Comparison of ENCODE assay signal across 33 cellular contexts in genomic region chr2:100615886-100616285, GRCh38.
"Had no signal": no experiment of that assay in that cellular context is flagged by ENCODE, and none has a peak within 500 bp of the region (broad histone marks: within the 10 kb centered on the region; RNA-seq: fewer than 3 reads in every experiment).

No MANE protein-coding gene starts in this region.

- H3K36me3 ChIP-seq: brain microvascular endothelial cell, esophagus squamous epithelium, gastrocnemius medialis, lower lobe of right lung, thoracic aorta had no signal

- H3K27ac Mint-ChIP-seq: activated CD4-positive, alpha-beta memory T cell treated with anti-CD3 and anti-CD28 coated beads for 36 hours; activated CD4-positive, alpha-beta T cell treated with anti-CD3 and anti-CD28 coated beads, Interleukin-2, amount 10 ng/mL, durations not matched to agents 24 days and 14 days; activated naive CD4-positive, alpha-beta T cell treated with anti-CD3 and anti-CD28 coated beads, Interleukin-2, amount 10 ng/mL, durations not matched to agents 7 days and 5 days; activated T-helper 1 cell treated with anti-CD3 and anti-CD28 coated beads, Interleukin-12 subunit alpha, Interleukin-12 subunit beta, Interleukin-2, Interleukin-4 antibody, amounts not matched to agents 30 ng/mL and 10 ng/mL and 1 ng/mL, durations not matched to agents 14 hours and 24 hours and 36 hours; endodermal cell; nephron; stimulated activated effector memory CD8-positive, alpha-beta T cell treated with anti-CD3 and anti-CD28 coated beads, Interleukin-12 subunit alpha, Interleukin-12 subunit beta, amount 100 ng/mL, for 72 hours; stimulated activated naive CD8-positive, alpha-beta T cell treated with anti-CD3 and anti-CD28 coated beads, Interleukin-15, Interleukin-2, amounts not matched to agents 100 ng/mL and 50 ng/mL, for 24 hours; T-helper 1 cell treated with Interleukin-12 subunit alpha and Interleukin-12 subunit beta and Interleukin-4 antibody, amounts not matched to agents 30 μg/mL and 1 μg/mL, for 36 hours had no signal

- H3K27ac ChIP-seq: brain microvascular endothelial cell, esophagus squamous epithelium, gastrocnemius medialis, lower lobe of right lung, skin epidermis, thoracic aorta had no signal

- FAIRE-seq: astrocyte, kidney, TTC549 had no signal

- H3K9ac ChIP-seq: SK-N-SH had no signal

- ATAC-seq: gastrocnemius medialis, lower lobe of right lung, mucosa of descending colon, sciatic nerve had no signal

- H3K4me1 Mint-ChIP-seq: activated CD4-positive, alpha-beta T cell treated with anti-CD3 and anti-CD28 coated beads, Interleukin-2, amount 10 ng/mL, durations not matched to agents 24 days and 14 days; endodermal cell had no signal

- H3K4me2 ChIP-seq: SK-N-SH had no signal

- H3K9me3 Mint-ChIP-seq: activated CD4-positive, alpha-beta memory T cell treated with anti-CD3 and anti-CD28 coated beads for 36 hours; activated CD4-positive, alpha-beta T cell treated with anti-CD3 and anti-CD28 coated beads, Interleukin-2, amount 10 ng/mL, durations not matched to agents 24 days and 14 days; activated naive CD4-positive, alpha-beta T cell treated with anti-CD3 and anti-CD28 coated beads, Interleukin-2, amount 10 ng/mL, durations not matched to agents 7 days and 5 days; activated T-helper 1 cell treated with anti-CD3 and anti-CD28 coated beads, Interleukin-12 subunit alpha, Interleukin-12 subunit beta, Interleukin-2, Interleukin-4 antibody, amounts not matched to agents 30 ng/mL and 10 ng/mL and 1 ng/mL, durations not matched to agents 14 hours and 24 hours and 36 hours; stimulated activated effector memory CD8-positive, alpha-beta T cell treated with anti-CD3 and anti-CD28 coated beads, Interleukin-12 subunit alpha, Interleukin-12 subunit beta, amount 100 ng/mL, for 72 hours; stimulated activated naive CD8-positive, alpha-beta T cell treated with anti-CD3 and anti-CD28 coated beads, Interleukin-15, Interleukin-2, amounts not matched to agents 100 ng/mL and 50 ng/mL, for 24 hours; T-helper 1 cell treated with Interleukin-12 subunit alpha and Interleukin-12 subunit beta and Interleukin-4 antibody, amounts not matched to agents 30 μg/mL and 1 μg/mL, for 36 hours had no signal

- H3K9me3 ChIP-seq: esophagus squamous epithelium, gastrocnemius medialis, lower lobe of right lung, mucosa of descending colon, SK-N-SH, thoracic aorta had no signal

- H3K4me3 Mint-ChIP-seq: activated CD4-positive, alpha-beta memory T cell treated with anti-CD3 and anti-CD28 coated beads for 36 hours; activated CD4-positive, alpha-beta T cell treated with anti-CD3 and anti-CD28 coated beads, Interleukin-2, amount 10 ng/mL, durations not matched to agents 24 days and 14 days; activated naive CD4-positive, alpha-beta T cell treated with anti-CD3 and anti-CD28 coated beads, Interleukin-2, amount 10 ng/mL, durations not matched to agents 7 days and 5 days; activated T-helper 1 cell treated with anti-CD3 and anti-CD28 coated beads, Interleukin-12 subunit alpha, Interleukin-12 subunit beta, Interleukin-2, Interleukin-4 antibody, amounts not matched to agents 30 ng/mL and 10 ng/mL and 1 ng/mL, durations not matched to agents 14 hours and 24 hours and 36 hours; endodermal cell; nephron; stimulated activated effector memory CD8-positive, alpha-beta T cell treated with anti-CD3 and anti-CD28 coated beads, Interleukin-12 subunit alpha, Interleukin-12 subunit beta, amount 100 ng/mL, for 72 hours; stimulated activated naive CD8-positive, alpha-beta T cell treated with anti-CD3 and anti-CD28 coated beads, Interleukin-15, Interleukin-2, amounts not matched to agents 100 ng/mL and 50 ng/mL, for 24 hours; T-helper 1 cell treated with Interleukin-12 subunit alpha and Interleukin-12 subunit beta and Interleukin-4 antibody, amounts not matched to agents 30 μg/mL and 1 μg/mL, for 36 hours had no signal

- H3K36me3 Mint-ChIP-seq: activated CD4-positive, alpha-beta memory T cell treated with anti-CD3 and anti-CD28 coated beads for 36 hours; activated naive CD4-positive, alpha-beta T cell treated with anti-CD3 and anti-CD28 coated beads, Interleukin-2, amount 10 ng/mL, durations not matched to agents 7 days and 5 days; stimulated activated effector memory CD8-positive, alpha-beta T cell treated with anti-CD3 and anti-CD28 coated beads, Interleukin-12 subunit alpha, Interleukin-12 subunit beta, amount 100 ng/mL, for 72 hours had no signal

- H3K27me3 Mint-ChIP-seq: activated CD4-positive, alpha-beta memory T cell treated with anti-CD3 and anti-CD28 coated beads for 36 hours; stimulated activated naive CD8-positive, alpha-beta T cell treated with anti-CD3 and anti-CD28 coated beads, Interleukin-15, Interleukin-2, amounts not matched to agents 100 ng/mL and 50 ng/mL, for 24 hours had no signal

- H3K4me3 ChIP-seq: esophagus squamous epithelium, gastrocnemius medialis, lower lobe of right lung, mucosa of descending colon, skin epidermis, thoracic aorta had no signal

- H3K27me3 ChIP-seq: brain microvascular endothelial cell, esophagus squamous epithelium, gastrocnemius medialis had no signal

- H3K4me1 ChIP-seq: esophagus squamous epithelium, lower lobe of right lung had no signal

- DNase-seq: activated CD4-positive, alpha-beta memory T cell treated with anti-CD3 and anti-CD28 coated beads for 36 hours; activated CD4-positive, alpha-beta T cell treated with anti-CD3 and anti-CD28 coated beads, Interleukin-2, amount 10 ng/mL, durations not matched to agents 24 days and 14 days; activated CD4-positive, CD25-positive, alpha-beta regulatory T cell treated with anti-CD3 and anti-CD28 coated beads, Interleukin-2, amount 50 U/mL, for 72 hours; activated effector memory CD4-positive, alpha-beta T cell treated with anti-CD3 and anti-CD28 coated beads, Interleukin-2, amount 50 U/mL, for 16 hours; activated naive CD4-positive, alpha-beta T cell treated with anti-CD3 and anti-CD28 coated beads, Interleukin-2, amount 10 ng/mL, durations not matched to agents 7 days and 5 days; activated T-cell treated with anti-CD3 and anti-CD28 coated beads, Interleukin-2, amount 50 U/mL, for 1 hour; amniotic stem cell; brain microvascular endothelial cell; central memory CD4-positive, alpha-beta T cell; endodermal cell; esophagus squamous epithelium; gastrocnemius medialis; glutamatergic neuron; hippocampal formation; kidney; lower lobe of right lung; mesendoderm; mucosa of descending colon; SK-N-SH; stimulated activated CD4-positive, alpha-beta T cell treated with anti-CD3 and anti-CD28 coated beads, Interleukin-4, amount 100 ng/mL, for 24 hours; SW 1271; T-helper 9 cell; trophoblast cell had no signal
